Comparison of ENCODE assay signal across 1 cellular context in the genomic region with DNA sequence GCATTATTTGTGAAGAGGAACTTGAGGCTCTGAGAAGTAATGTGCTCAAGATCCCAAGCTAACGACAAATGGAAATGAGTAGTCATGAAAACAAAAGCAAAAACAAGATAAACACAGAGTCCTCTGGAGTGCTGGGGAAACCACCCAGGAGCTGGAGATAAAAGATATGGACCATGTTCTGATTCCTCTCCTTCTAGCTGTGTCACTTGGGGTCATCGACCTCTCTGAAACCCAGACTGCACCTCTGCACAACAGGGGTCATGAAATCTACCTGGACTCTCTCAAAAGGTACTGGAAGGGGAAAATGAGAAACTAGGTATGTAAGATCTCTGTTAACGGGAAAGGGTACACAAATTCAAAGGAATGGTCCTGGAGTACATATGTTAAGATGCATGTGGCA.
TF ChIP-seq lines count a peak whose summit lies in the region.

No MANE protein-coding gene starts in this region.

TF ChIP-seq in GM12878, 131 proteins besides CTCF, POLR2A, EP300 and RAD21:
- 0 out of 2 replicates have a peak, but pooled peaks have one; percentile 11 for TF ChIP-seq NR2F1 (conservative IDR thresholded peaks at IDR 0.05)
- TF ChIP-seq MXI1 (IDR thresholded peaks at IDR 0.05; ENCODE audit: low read depth, low read length): no peak
